14 cellular contexts compared by ENCODE assay signal in the genomic region with DNA sequence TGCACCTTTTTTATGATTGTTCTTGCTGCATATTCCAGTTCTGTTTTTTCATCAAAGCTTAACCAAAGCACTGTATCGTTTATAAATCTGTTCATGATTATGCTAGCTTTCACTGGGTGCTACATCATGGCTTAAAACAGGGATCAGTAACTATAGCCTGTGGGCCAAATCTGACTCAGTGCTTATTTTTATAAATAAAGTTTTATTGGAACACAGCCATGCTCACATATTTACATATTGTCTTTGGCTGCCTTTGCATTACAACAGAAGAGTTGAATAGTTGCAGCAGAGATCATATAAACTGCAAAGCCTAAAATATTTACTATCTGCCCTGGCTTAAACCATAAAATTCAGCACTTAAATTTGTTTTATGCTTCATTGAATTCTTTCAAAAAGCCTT.
"Had no signal": no experiment of that assay in that cellular context is flagged by ENCODE, and none has a peak within 500 bp of the region (broad histone marks: within the 10 kb centered on the region; RNA-seq: fewer than 3 reads in every experiment).

No MANE protein-coding gene starts in this region.

- FAIRE-seq: colon, urothelium cell line had no signal

- DNase-seq: cerebellar nuclear complex; esophagus squamous epithelium; foreskin keratinocyte; naive thymus-derived CD4-positive, alpha-beta T cell; nephron progenitor cell; stimulated activated CD4-positive, alpha-beta T cell treated with anti-CD3 and anti-CD28 coated beads, Interleukin-2, amount 100 ng/mL, for 24 hours; stimulated activated CD4-positive, alpha-beta T cell treated with anti-CD3 and anti-CD28 coated beads, Interleukin-4, amount 100 ng/mL, for 4 hours; stimulated activated naive B cell treated with anti-CD40 and anti-IgM and Interleukin-4, amounts not matched to agents 10 μg/mL and 1 μg/mL and 100 μg/mL, for 72 hours; stimulated activated naive CD8-positive, alpha-beta T cell treated with anti-CD3 and anti-CD28 coated beads, Interleukin-15, amount 100 ng/mL, for 72 hours had no signal

- H3K4me3 ChIP-seq: esophagus squamous epithelium, hepatocyte, skin epidermis had no signal

- H2AFZ ChIP-seq: hepatocyte had no signal

- H3K79me2 ChIP-seq: hepatocyte had no signal

- H3K36me3 ChIP-seq: esophagus squamous epithelium had no signal

- H3K4me2 ChIP-seq: hepatocyte had no signal

- H3K9me3 ChIP-seq: esophagus squamous epithelium had no signal

- H3K27me3 ChIP-seq: hepatocyte had no signal

- H3K27ac ChIP-seq: esophagus squamous epithelium, foreskin keratinocyte, hepatocyte, skin epidermis had no signal

- ATAC-seq: foreskin keratinocyte; naive thymus-derived CD4-positive, alpha-beta T cell; sciatic nerve; stimulated activated naive B cell treated with anti-CD40 and anti-IgM and Interleukin-4, amounts not matched to agents 10 μg/mL and 1 μg/mL and 100 μg/mL, for 72 hours; stimulated activated naive CD8-positive, alpha-beta T cell treated with anti-CD3 and anti-CD28 coated beads, Interleukin-15, amount 100 ng/mL, for 72 hours had no signal

- H3K4me1 ChIP-seq: esophagus squamous epithelium, foreskin keratinocyte had no signal
